ENCODE assay signal across 8 cellular contexts in genomic region chr15:40310001-40310959, GRCh38. TPM values are rescaled to one million over a fixed set of nuclear protein-coding genes. Genes with fewer than 3 reads are reported as not detected.
DNase-seq lines count a peak whose midpoint lies in the region; ATAC-seq, FAIRE-seq and TF ChIP-seq lines count a peak whose summit lies in the region.

No MANE protein-coding gene starts in this region.

- H3K27me3 ChIP-seq in SK-N-SH (ENCODE audit: insufficient read depth) (no peaks in the 10 kb centered on the region; the same call in 1 of the 2 replicates), iPS DF 6.9 (ENCODE audit: control insufficient read depth, insufficient read depth, low read length) (no peaks in the 10 kb centered on the region)

- H3K9me2 ChIP-seq in SK-N-SH = no peaks in the 10 kb centered on the region

- H3K79me2 ChIP-seq in SK-N-SH (ENCODE audit: insufficient read depth) = no peaks in the 10 kb centered on the region

- H3K27ac Mint-ChIP-seq in activated naive CD8-positive, alpha-beta T cell treated with anti-CD3 and anti-CD28 coated beads, Interleukin-2, amount 10 ng/mL, durations not matched to agents 7 days and 5 days = peak overlapping the region; percentile 98

- no peak overlapping the region for H3K27ac ChIP-seq in SK-N-SH (ENCODE audit: low read depth in 2 of 2, low read length in 1 of 2)
- no peak overlapping the region for H3K27ac ChIP-seq in iPS DF 6.9 (ENCODE audit: low read length)

- peaks cover 23% of the 10 kb centered on the region for H3K27me3 Mint-ChIP-seq in activated naive CD8-positive, alpha-beta T cell treated with anti-CD3 and anti-CD28 coated beads, Interleukin-2, amount 10 ng/mL, durations not matched to agents 7 days and 5 days

- H2AFZ ChIP-seq in SK-N-SH (ENCODE audit: low read depth) = no peak overlapping the region

- TF ChIP-seq CTCF in AG10803 (conservative IDR thresholded peaks at IDR 0.05; ENCODE audit: low read length) (peak; percentile 60), SK-N-SH (IDR thresholded peaks at IDR 0.05) (peak; percentile 76)

- no peaks in the 10 kb centered on the region for H4K20me1 ChIP-seq in SK-N-SH (ENCODE audit: insufficient read depth)

- H3K4me3 Mint-ChIP-seq in activated naive CD8-positive, alpha-beta T cell treated with anti-CD3 and anti-CD28 coated beads, Interleukin-2, amount 10 ng/mL, durations not matched to agents 7 days and 5 days = peak overlapping the region; percentile 98

- no peak overlapping the region for H3K4me2 ChIP-seq in SK-N-SH

- H3K36me3 ChIP-seq in SK-N-SH (replicated peaks in 1 of 2; ENCODE audit: control insufficient read depth in 1 of 2, insufficient read depth in 2 of 2, low read length in 1 of 2) (no peaks in the 10 kb centered on the region), iPS DF 6.9 (ENCODE audit: control insufficient read depth, insufficient read depth, low read length) (no peaks in the 10 kb centered on the region)

- POLR2A ChIA-PET in SK-N-SH (lab: Yijun Ruan, JAX) = interaction anchor here (0.9 kb wide), 1 partner anchor 31 kb away, joined by 4 read pairs; no protein-coding TSS in a partner anchor
- POLR2A ChIA-PET in activated naive CD8-positive, alpha-beta T cell treated with anti-CD3 and anti-CD28 coated beads, Interleukin-2, amount 10 ng/mL, durations not matched to agents 7 days and 5 days (lab: Charles Lee) = interaction anchor here (1.5 to 7.1 kb wide), 4 partner anchors 12 to 93 kb away, joined by 3 to 55 read pairs (median 38); partner anchors contain the start of genes ANKRD63 and INAFM2

- H3K9ac ChIP-seq in SK-N-SH = no peak overlapping the region

- CTCF ChIA-PET in SK-N-SH (lab: Yijun Ruan, JAX) = interaction anchor here (0.5 to 70.6 kb wide), 35 partner anchors 4 to 513 kb away, joined by 3 to 2194 read pairs (median 4); partner anchors contain the start of genes ANKRD63, BMF, CCDC9B and DISP2

- H3K9me3 ChIP-seq in SK-N-SH (no peaks in the 10 kb centered on the region), iPS DF 6.9 (ENCODE audit: control insufficient read depth, insufficient read depth, low read length) (no peaks in the 10 kb centered on the region)

- 9% methylated on average over 3 of the region's 4 CpGs for WGBS in SK-N-SH (ENCODE audit: low lambda C conversion rate)
- WGBS in iPS DF 6.9 (ENCODE audit: insufficient coverage, insufficient read length) = no CpG with 5 or more reads among the region's 4 CpGs

- no peak for ATAC-seq in activated naive CD8-positive, alpha-beta T cell treated with anti-CD3 and anti-CD28 coated beads, Interleukin-2, amount 10 ng/mL, durations not matched to agents 7 days and 5 days (ENCODE audit: low read depth)
- no peak for ATAC-seq in HG02884 (IDR thresholded peaks at IDR 0.05; ENCODE audit: unreplicated experiment)
- ATAC-seq in GM21515 (IDR thresholded peaks at IDR 0.05; ENCODE audit: unreplicated experiment) = no peak

- H3K4me3 ChIP-seq in AG10803 (ENCODE audit: low read length) (no peak overlapping the region), SK-N-SH (ENCODE audit: low read depth in 2 of 2, low read length in 1 of 2) (no peak overlapping the region; a peak in 1 of 4 replicates), iPS DF 6.9 (ENCODE audit: low read length) (no peak overlapping the region)

- no peaks in the 10 kb centered on the region for H3K9me3 Mint-ChIP-seq in activated naive CD8-positive, alpha-beta T cell treated with anti-CD3 and anti-CD28 coated beads, Interleukin-2, amount 10 ng/mL, durations not matched to agents 7 days and 5 days

- peaks cover 7% of the 10 kb centered on the region for H3F3A ChIP-seq in SK-N-SH (replicated peaks; ENCODE audit: insufficient read depth)

- TF ChIP-seq RAD21 in SK-N-SH (IDR thresholded peaks at IDR 0.05; ENCODE audit: low read length) = peak; percentile 96

- H3K4me1 ChIP-seq in SK-N-SH (ENCODE audit: control insufficient read depth in 1 of 2, insufficient read depth in 2 of 2, low read depth in 1 of 2, low read length in 1 of 2) (peaks cover 10 to 14% of the 10 kb centered on the region in 2 experiments; a peak in 3 of 4 replicates), iPS DF 6.9 (ENCODE audit: control insufficient read depth, insufficient read depth, low read length) (peaks cover 18% of the 10 kb centered on the region)

- no peak for TF ChIP-seq EP300 in SK-N-SH (IDR thresholded peaks at IDR 0.05; ENCODE audit: borderline replicate concordance in 1 of 2, low read depth in 1 of 2, low read length in 1 of 2)

- peak; percentile 28 for FAIRE-seq in GM19239 (lab: Jason Lieb, UNC)

- peaks cover 4% of the 10 kb centered on the region for H3K36me3 Mint-ChIP-seq in activated naive CD8-positive, alpha-beta T cell treated with anti-CD3 and anti-CD28 coated beads, Interleukin-2, amount 10 ng/mL, durations not matched to agents 7 days and 5 days

- DNase-seq in AG10803 (ENCODE audit: low read depth) = no peak
- no peak for DNase-seq in GM19239 (ENCODE audit: insufficient read length, low spot score)
- DNase-seq in SK-N-SH = peak; percentile 89
- peak; percentile 77 for DNase-seq in activated naive CD8-positive, alpha-beta T cell treated with anti-CD3 and anti-CD28 coated beads, Interleukin-2, amount 10 ng/mL, durations not matched to agents 7 days and 5 days
- peak; percentile 58 for DNase-seq in iPS DF 6.9 (ENCODE audit: low read depth, low spot score)
- peak; percentile 63 to 70 for DNase-seq in stimulated activated CD4-positive, alpha-beta T cell treated with anti-CD3 and anti-CD28 coated beads, Interleukin-2, amount 100 ng/mL, for 24 hours

- peaks cover 29% of the 10 kb centered on the region for H3K4me1 Mint-ChIP-seq in activated naive CD8-positive, alpha-beta T cell treated with anti-CD3 and anti-CD28 coated beads, Interleukin-2, amount 10 ng/mL, durations not matched to agents 7 days and 5 days

TF ChIP-seq in SK-N-SH, 30 proteins besides CTCF, POLR2A, EP300 and RAD21 (continues in another document):
- no peak for TF ChIP-seq EZH2phosphoT487 (IDR thresholded peaks at IDR 0.05; ENCODE audit: borderline replicate concordance, low read depth)
- no peak for TF ChIP-seq YY1 (IDR thresholded peaks at IDR 0.05; ENCODE audit: low read depth)
- no peak for TF ChIP-seq TEAD4 (IDR thresholded peaks at IDR 0.05; ENCODE audit: borderline replicate concordance, insufficient read depth)
- no peak for TF ChIP-seq SIN3A (IDR thresholded peaks at IDR 0.05; ENCODE audit: borderline replicate concordance, low read depth, low read length)
- peak; percentile 14 for TF ChIP-seq CHD2 (IDR thresholded peaks at IDR 0.05; ENCODE audit: low read length, partially characterized antibody)
- peak; percentile 97 for TF ChIP-seq SMC3 (IDR thresholded peaks at IDR 0.05; ENCODE audit: low read depth, low read length)
- no peak for TF ChIP-seq FOXJ3 (CRISPR knock-in tag; IDR thresholded peaks at IDR 0.05)
- no peak for TF ChIP-seq FOSL2 (IDR thresholded peaks at IDR 0.05; ENCODE audit: borderline replicate concordance, low read depth)
- TF ChIP-seq ZBTB33 (IDR thresholded peaks at IDR 0.05; ENCODE audit: borderline replicate concordance, low read depth) = no peak

RNA-seq across cellular contexts. Expression of gene PLCB2, which starts 2.5 kb away (rescaled TPM):
- 0.15 TPM in 2 replicates for polyA plus RNA-seq in SK-N-SH (2012; rRNA removed)
- 0.10 and 0.12 TPM in 2 replicates for polyA plus RNA-seq in SK-N-SH (2012; cell fraction: cytosol; rRNA removed)
- polyA plus RNA-seq in SK-N-SH (2012; cell fraction: nucleus; rRNA removed) = 0.44 and 0.59 TPM in 2 replicates
- total RNA-seq in activated naive CD8-positive, alpha-beta T cell treated with anti-CD3 and anti-CD28 coated beads, Interleukin-2, amount 10 ng/mL, durations not matched to agents 7 days and 5 days = 100 to 1,000 TPM; 173 to 174 TPM

RNA-seq across cellular contexts. Expression of gene INAFM2, which starts 13.2 kb away (rescaled TPM):
- polyA plus RNA-seq in SK-N-SH (2012; rRNA removed) = 7.8 and 9.8 TPM in 2 replicates
- polyA plus RNA-seq in SK-N-SH (2012; cell fraction: cytosol; rRNA removed) = 10.2 and 10.7 TPM in 2 replicates
- 8.0 and 11.1 TPM in 2 replicates for polyA plus RNA-seq in SK-N-SH (2012; cell fraction: nucleus; rRNA removed)
- 1 to 10 TPM; 8.8 to 9.4 TPM for total RNA-seq in activated naive CD8-positive, alpha-beta T cell treated with anti-CD3 and anti-CD28 coated beads, Interleukin-2, amount 10 ng/mL, durations not matched to agents 7 days and 5 days

RNA-seq across cellular contexts. Expression of gene ANKRD63, which starts 27.4 kb away (rescaled TPM):
- not detected in 2 replicates for polyA plus RNA-seq in SK-N-SH (2012; rRNA removed)
- polyA plus RNA-seq in SK-N-SH (2012; cell fraction: cytosol; rRNA removed) = not detected in 2 replicates
- polyA plus RNA-seq in SK-N-SH (2012; cell fraction: nucleus; rRNA removed) = not detected in 2 replicates
- under 1 TPM in 1 of 2 experiments, not detected in 1; 0.26 TPM for total RNA-seq in activated naive CD8-positive, alpha-beta T cell treated with anti-CD3 and anti-CD28 coated beads, Interleukin-2, amount 10 ng/mL, durations not matched to agents 7 days and 5 days

RNA-seq across cellular contexts. Expression of gene CCDC9B, which starts 30.5 kb away (rescaled TPM):
- polyA plus RNA-seq in SK-N-SH (2012; rRNA removed) = 13.7 and 14.2 TPM in 2 replicates
- 10.4 and 12.0 TPM in 2 replicates for polyA plus RNA-seq in SK-N-SH (2012; cell fraction: cytosol; rRNA removed)
- polyA plus RNA-seq in SK-N-SH (2012; cell fraction: nucleus; rRNA removed) = 82.8 and 92.4 TPM in 2 replicates
- 1 to 10 TPM; 2.3 to 2.6 TPM for total RNA-seq in activated naive CD8-positive, alpha-beta T cell treated with anti-CD3 and anti-CD28 coated beads, Interleukin-2, amount 10 ng/mL, durations not matched to agents 7 days and 5 days

RNA-seq across cellular contexts. Expression of gene PHGR1, which starts 40.6 kb away (rescaled TPM):
- polyA plus RNA-seq in SK-N-SH (2012; rRNA removed) = not detected in 2 replicates
- polyA plus RNA-seq in SK-N-SH (2012; cell fraction: cytosol; rRNA removed) = not detected in 2 replicates
- polyA plus RNA-seq in SK-N-SH (2012; cell fraction: nucleus; rRNA removed) = not detected in 2 replicates
- total RNA-seq in activated naive CD8-positive, alpha-beta T cell treated with anti-CD3 and anti-CD28 coated beads, Interleukin-2, amount 10 ng/mL, durations not matched to agents 7 days and 5 days = not detected

Comparison
In these comparisons a context has a peak if more than half of its experiments do, and no peak if none do; other contexts are left out.
1. DNase-seq: peak in SK-N-SH (single experiment), activated naive CD8-positive, alpha-beta T cell treated with anti-CD3 and anti-CD28 coated beads, Interleukin-2, amount 10 ng/mL, durations not matched to agents 7 days and 5 days (single experiment), iPS DF 6.9 (single experiment) and stimulated activated CD4-positive, alpha-beta T cell treated with anti-CD3 and anti-CD28 coated beads, Interleukin-2, amount 100 ng/mL, for 24 hours (2 of 2); none in AG10803 (single experiment) and GM19239 (single experiment).